Comparison of ENCODE assay signal across 8 cellular contexts in the genomic region with DNA sequence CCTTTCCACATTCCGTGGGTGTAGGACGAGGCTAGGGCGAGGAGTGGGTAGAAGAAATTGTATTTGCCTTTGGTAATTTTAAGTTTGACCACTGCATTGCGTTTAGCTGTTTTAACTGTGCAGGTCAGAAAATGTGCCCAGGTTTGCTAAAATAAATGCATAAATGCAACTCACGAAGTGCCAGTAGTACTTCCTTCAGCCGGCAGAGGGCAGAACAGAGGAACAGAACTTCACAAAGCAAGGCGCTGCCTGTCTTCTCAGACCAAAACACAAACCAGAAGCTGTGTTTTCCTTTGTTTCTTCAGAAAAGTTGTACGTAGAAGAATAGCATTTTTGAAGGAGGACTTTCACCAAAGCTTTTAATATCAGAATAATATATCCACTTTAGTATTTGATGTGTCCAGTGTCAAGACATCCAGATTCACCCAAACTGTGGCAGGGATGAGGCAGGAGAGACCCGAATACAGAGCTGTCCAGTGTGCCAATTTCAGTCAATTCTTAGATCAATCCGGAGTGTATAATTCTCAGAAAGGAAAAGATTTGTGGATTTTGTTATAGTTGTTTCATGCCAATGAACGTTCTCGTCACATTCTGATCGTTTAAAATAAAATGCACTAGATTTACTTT.
DNase-seq lines count a peak whose midpoint lies in the region; ATAC-seq, FAIRE-seq and TF ChIP-seq lines count a peak whose summit lies in the region.

No MANE protein-coding gene starts in this region.

- no peaks in the 10 kb centered on the region for H3K36me3 ChIP-seq in prostate gland

- 41% methylated on average over 13 of the region's 13 CpGs for WGBS in prostate gland

- TF ChIP-seq CTCF in prostate gland (IDR thresholded peaks at IDR 0.05) = peak; percentile 55 to 78 (median 66)

- intact Hi-C loops in prostate gland (cut with DNase I) = loop anchor here (10.0 kb wide), 1 partner anchor 948 kb away; no protein-coding TSS in a partner anchor

- H3K4me3 ChIP-seq in prostate gland = no peak overlapping the region

- DNase-seq in AG08396 (ENCODE audit: low spot score) (peak; percentile 9), GM12892 (ENCODE audit: insufficient read length) (peak; percentile 8), RKO (ENCODE audit: low spot score) (peak; percentile 44), glomerular endothelial cell (ENCODE audit: extremely low read depth, low read depth, low spot score) (peak; percentile 45), prostate gland (ENCODE audit: low spot score) (peak; percentile 54), NCI-H1105 (lab: John Stamatoyannopoulos, UW) (no peak)
- peak; percentile 13 for DNase-seq in activated gamma-delta T cell treated with anti-CD3 and anti-CD28 coated beads, Interleukin-2, amount 50 U/mL, for 16 hours (ENCODE audit: low read depth)

- no peaks in the 10 kb centered on the region for H3K27me3 ChIP-seq in prostate gland (replicated peaks; ENCODE audit: insufficient read depth)

- peak; percentile 69 for ATAC-seq in HG03432 (IDR thresholded peaks at IDR 0.05; ENCODE audit: unreplicated experiment)

- TF ChIP-seq POLR2A in GM12892 (IDR thresholded peaks at IDR 0.05; ENCODE audit: low read depth, low read length) (no peak), prostate gland (IDR thresholded peaks at IDR 0.05) (no peak)

- H3K27ac ChIP-seq in prostate gland = peak overlapping the region in 1 of 2 donors; percentile 2

- no peaks in the 10 kb centered on the region for H3K4me1 ChIP-seq in prostate gland (replicated peaks)

- H3K9me3 ChIP-seq in prostate gland = no peaks in the 10 kb centered on the region

- peak; percentile 5 for FAIRE-seq in GM12892 (lab: Jason Lieb, UNC)
